In genomic region chrX:136589966-136590365, GRCh38 we compare ENCODE assay signal across 29 cellular contexts. TPM values are rescaled to one million over a fixed set of nuclear protein-coding genes. Genes with fewer than 3 reads are reported as not detected.
DNase-seq lines count a peak whose midpoint lies in the region; ATAC-seq, FAIRE-seq and TF ChIP-seq lines count a peak whose summit lies in the region.
"Had no signal": no experiment of that assay in that cellular context is flagged by ENCODE, and none has a peak within 500 bp of the region (broad histone marks: within the 10 kb centered on the region; RNA-seq: fewer than 3 reads in every experiment).

No MANE protein-coding gene starts in this region.

- H3K9me3 ChIP-seq in CD4-positive, alpha-beta T cell (ENCODE audit: control insufficient read depth, low read length), result no peaks in the 10 kb centered on the region
- H3K9me3 ChIP-seq: heart left ventricle, pancreas had no signal

- no peaks in the 10 kb centered on the region for H3K27me3 ChIP-seq in CD4-positive, alpha-beta T cell (ENCODE audit: control insufficient read depth, insufficient read depth, low read length)
- no peaks in the 10 kb centered on the region for H3K27me3 ChIP-seq in foreskin keratinocyte
- H3K27me3 ChIP-seq: brain microvascular endothelial cell had no signal

- H3K27me3 Mint-ChIP-seq in CD4-positive, alpha-beta T cell, result no peaks in the 10 kb centered on the region

- no peak overlapping the region for H3K27ac ChIP-seq in CD4-positive, alpha-beta T cell (ENCODE audit: low read depth, low read length)
- H3K27ac ChIP-seq in RWPE1, result no peak overlapping the region
- no peak overlapping the region for H3K27ac ChIP-seq in foreskin keratinocyte
- H3K27ac ChIP-seq: brain microvascular endothelial cell, coronary artery, heart left ventricle, pancreas had no signal

- DNase-seq in CD4-positive, alpha-beta T cell, result no peak
- no peak for DNase-seq in GM12891 (ENCODE audit: insufficient read length, low spot score)
- peak; percentile 45 for DNase-seq in RWPE1 (ENCODE audit: low spot score)
- DNase-seq in foreskin keratinocyte, result peak in 1 of 2 donors; percentile 40
- DNase-seq in NCI-H1105 treated with DMSO at 0.1 percent for 48 hours (lab: John Stamatoyannopoulos, UW), result no peak
- DNase-seq in anterior cingulate cortex (lab: John Stamatoyannopoulos, UW), result no peak
- DNase-seq in stimulated activated naive CD8-positive, alpha-beta T cell treated with anti-CD3 and anti-CD28 coated beads, Interleukin-15, Interleukin-2, amounts not matched to agents 100 U/mL and 50 U/mL, for 24 hours, result no peak
- DNase-seq: activated CD4-positive, alpha-beta T cell treated with anti-CD3 and anti-CD28 coated beads for 48 hours; brain microvascular endothelial cell; DMS153; endodermal cell; GF-D8; heart left ventricle; KBM-7; left ventricle myocardium superior; midbrain; MV-4-11; NCI-H1694; NCI-H2171 treated with DMSO at 0.1 percent for 48 hours; NCI-H69; nephron progenitor cell; pancreas; SHP77; T-helper 1 cell had no signal

- peak; percentile 74 for FAIRE-seq in GM12891 (lab: Jason Lieb, UNC)
- FAIRE-seq: pancreas had no signal

- CTCF ChIA-PET in CD4-positive, alpha-beta T cell (lab: Charles Lee), result no interaction called here
- CTCF ChIA-PET in RWPE1 (lab: Yijun Ruan, JAX), result no interaction called here

- no peaks in the 10 kb centered on the region for H3K4me1 ChIP-seq in foreskin keratinocyte
- H3K4me1 ChIP-seq: heart left ventricle, pancreas had no signal

- intact Hi-C loops in CD4-positive, alpha-beta T cell (cut with DNase I, micrococcal nuclease), result loop anchor here (1.0 to 10.0 kb wide), 4 partner anchors 37 to 185 kb away; partner anchors contain the start of gene HTATSF1 (in 1 of the 2)

- H3K9me3 Mint-ChIP-seq in CD4-positive, alpha-beta T cell, result peaks cover 2% of the 10 kb centered on the region

- peaks cover 33% of the 10 kb centered on the region for H3K4me1 Mint-ChIP-seq in CD4-positive, alpha-beta T cell (ENCODE audit: low read depth)

- POLR2A ChIA-PET in CD4-positive, alpha-beta T cell (lab: Charles Lee), result no interaction called here
- POLR2A ChIA-PET in RWPE1 (lab: Yijun Ruan, JAX; ENCODE audit: low non-redundant PET), result no interaction called here

- peak overlapping the region; percentile 33 for H3K27ac Mint-ChIP-seq in CD4-positive, alpha-beta T cell
- H3K27ac Mint-ChIP-seq: endodermal cell, nephron progenitor cell had no signal

- no peak for TF ChIP-seq POLR2A in GM12891 (IDR thresholded peaks at IDR 0.05; ENCODE audit: low read depth, low read length)

- no peak for TF ChIP-seq CTCF in CD4-positive, alpha-beta T cell (IDR thresholded peaks at IDR 0.05)
- no peak for TF ChIP-seq CTCF in RWPE1 (conservative IDR thresholded peaks at IDR 0.05; ENCODE audit: low read depth)
- TF ChIP-seq CTCF in foreskin keratinocyte (conservative IDR thresholded peaks at IDR 0.05), result no peak

- ATAC-seq in CD4-positive, alpha-beta T cell (ENCODE audit: poor library complexity), result no peak
- ATAC-seq in foreskin keratinocyte, result peak; percentile 25
- no peak for ATAC-seq in stimulated activated naive CD8-positive, alpha-beta T cell treated with anti-CD3 and anti-CD28 coated beads, Interleukin-15, Interleukin-2, amounts not matched to agents 100 U/mL and 50 U/mL, for 24 hours
- ATAC-seq: HCT116, heart left ventricle, left ventricle myocardium superior, pancreas, sciatic nerve had no signal

- no peaks in the 10 kb centered on the region for H3K36me3 Mint-ChIP-seq in CD4-positive, alpha-beta T cell (ENCODE audit: low read depth)

- no peak overlapping the region for H3K4me3 Mint-ChIP-seq in CD4-positive, alpha-beta T cell
- H3K4me3 Mint-ChIP-seq: endodermal cell, nephron progenitor cell had no signal

TF ChIP-seq in GM12891, 5 proteins besides CTCF, POLR2A, EP300 and RAD21:
- TF ChIP-seq POLR2AphosphoS5 (IDR thresholded peaks at IDR 0.05; ENCODE audit: low read depth, low read length), result no peak
- no peak for TF ChIP-seq TAF1 (IDR thresholded peaks at IDR 0.05; ENCODE audit: low read depth, low read length)
- TF ChIP-seq PAX5 (IDR thresholded peaks at IDR 0.05; ENCODE audit: insufficient read depth, low read length, severe bottlenecking), result no peak
- TF ChIP-seq POU2F2 (IDR thresholded peaks at IDR 0.05; ENCODE audit: low read depth, low read length), result no peak
- TF ChIP-seq SPI1 (IDR thresholded peaks at IDR 0.05; ENCODE audit: low read depth, low read length), result no peak

RNA-seq across cellular contexts. Expression of gene VGLL1, which starts 58.0 kb away (rescaled TPM):
- total RNA-seq in CD4-positive, alpha-beta T cell, result not detected
- not detected for polyA plus RNA-seq in GM12891 (2012; ENCODE audit: low read depth, missing spikeins)
- total RNA-seq in foreskin keratinocyte, result 5.2 and 9.2 TPM in 2 replicates
- 7.5 and 10.8 TPM in 2 replicates for polyA plus RNA-seq in foreskin keratinocyte
- total RNA-seq: endodermal cell, left ventricle myocardium superior, sciatic nerve, subcutaneous adipose tissue had no signal
- polyA plus RNA-seq: heart left ventricle had no signal

RNA-seq across cellular contexts. Expression of gene CD40LG, which starts 58.0 kb away (rescaled TPM):
- total RNA-seq in CD4-positive, alpha-beta T cell, result 10 to 100 TPM; 44.7 to 47.6 TPM
- 0.21 TPM for polyA plus RNA-seq in GM12891 (2012; ENCODE audit: low read depth, missing spikeins)
- not detected in 2 replicates for total RNA-seq in foreskin keratinocyte
- polyA plus RNA-seq in foreskin keratinocyte, result not detected in 2 replicates
- total RNA-seq: endodermal cell, urinary bladder had no signal
- polyA plus RNA-seq: pancreas had no signal

Comparison
In these comparisons a context has a peak if more than half of its experiments do, and no peak if none do; other contexts are left out.
1. RNA of gene CD40LG, which starts 58.0 kb away (total RNA-seq): 44.7 to 47.6 TPM in CD4-positive, alpha-beta T cell; not detected in foreskin keratinocyte; every median in the first group is over 10 times any median in the second.